In genomic region chr16:87454391-87454790, GRCh38 we compare ENCODE assay signal across 2 cellular contexts.
TF ChIP-seq lines count a peak whose summit lies in the region.

No MANE protein-coding gene starts in this region.

TF ChIP-seq in IMR-90, 13 proteins besides CTCF, POLR2A, EP300 and RAD21 (continued from another document):
- TF ChIP-seq NFE2L2 (IDR thresholded peaks at IDR 0.05; ENCODE audit: low read depth, low read length) (no peak), CHD1 (IDR thresholded peaks at IDR 0.05; ENCODE audit: low read depth, low read length) (no peak), CEBPB (IDR thresholded peaks at IDR 0.05; ENCODE audit: low read depth, low read length) (no peak)

TF ChIP-seq in liver, 16 proteins besides CTCF, POLR2A, EP300 and RAD21:
- TF ChIP-seq REST (IDR thresholded peaks at IDR 0.05) (peak; percentile 32), EGR1 (IDR thresholded peaks at IDR 0.05; ENCODE audit: low read depth in 2 of 2) (no peak)
